Comparison of ENCODE assay signal across 7 cellular contexts in genomic region chr5:178589180-178590140, GRCh38. TPM values are rescaled to one million over a fixed set of nuclear protein-coding genes. Genes with fewer than 3 reads are reported as not detected.
DNase-seq lines count a peak whose midpoint lies in the region; ATAC-seq and TF ChIP-seq lines count a peak whose summit lies in the region.

No MANE protein-coding gene starts in this region.

- peaks cover 0 to 6% of the 10 kb centered on the region in 2 donors for H3K9me3 ChIP-seq in lung (ENCODE audit: control insufficient read depth in 2 of 2, insufficient read depth in 1 of 2, low read length in 1 of 2)
- no peaks in the 10 kb centered on the region for H3K9me3 ChIP-seq in vagina

- peak; percentile 1 for TF ChIP-seq CTCF in lung (IDR thresholded peaks at IDR 0.05; ENCODE audit: control extremely low read depth, extremely low read depth)
- no peak for TF ChIP-seq CTCF in vagina (IDR thresholded peaks at IDR 0.05)

- WGBS in lung, 2 donors = 9 to 12% methylated on average over 64 to 91 of the region's 91 CpGs

- ATAC-seq in GM19397 (IDR thresholded peaks at IDR 0.05; ENCODE audit: unreplicated experiment) = peak; percentile 33
- no peak for ATAC-seq in lung (ENCODE audit: insufficient read depth, low FRiP score)
- ATAC-seq in HG03469 (IDR thresholded peaks at IDR 0.05; ENCODE audit: unreplicated experiment) = no peak

- H3K4me3 ChIP-seq in lung (peak overlapping the region; percentile 36), vagina (peak overlapping the region; percentile 46 to 50)

- H3K27me3 ChIP-seq in lung (ENCODE audit: control insufficient read depth, insufficient read depth) (no peaks in the 10 kb centered on the region), vagina (no peaks in the 10 kb centered on the region)

- DNase-seq in NCI-H69 (lab: John Stamatoyannopoulos, UW) (peak; percentile 62), dermis blood vessel endothelial cell (peak; percentile 63), lung (ENCODE audit: low spot score) (no peak), vagina (ENCODE audit: extremely low spot score in 2 of 2) (no peak), NCI-H1417 treated with DMSO at 0.1 percent for 48 hours (lab: John Stamatoyannopoulos, UW) (no peak)

- no peak for TF ChIP-seq POLR2A in vagina (IDR thresholded peaks at IDR 0.05)

- H3K4me1 ChIP-seq in lung (ENCODE audit: control insufficient read depth in 2 of 2, insufficient read depth in 2 of 2, low read length in 2 of 2) (peaks cover 0 to 12% of the 10 kb centered on the region in 2 donors), vagina (peaks cover 25% of the 10 kb centered on the region)

- intact Hi-C loops in vagina (cut with DNase I) = no loop called here

- H3K27ac ChIP-seq in lung (ENCODE audit: low read depth in 1 of 2, low read length in 1 of 2) = peak overlapping the region in 1 of 2 donors; percentile 80
- no peak overlapping the region for H3K27ac ChIP-seq in vagina

- H3K36me3 ChIP-seq in lung (ENCODE audit: control insufficient read depth in 2 of 2, insufficient read depth in 2 of 2, low read length in 2 of 2) (peaks cover 0 to 2% of the 10 kb centered on the region in 2 donors), vagina (no peaks in the 10 kb centered on the region)

RNA-seq across cellular contexts. Expression of gene COL23A1, which starts 0.7 kb away (rescaled TPM):
- 0.09 and 0.17 TPM in 2 replicates for total RNA-seq in dermis blood vessel endothelial cell
- 1 to 10 TPM; 1.5 to 4.4 TPM for total RNA-seq in lung
- 1 to 10 TPM in 1 of 2 donors, under 1 TPM in 1; 0.76 to 1.1 TPM for polyA plus RNA-seq in lung
- 3.7 TPM for total RNA-seq in vagina

RNA-seq across cellular contexts. Expression of gene CLK4, which starts 37.4 kb away (rescaled TPM):
- total RNA-seq in dermis blood vessel endothelial cell = 18.2 and 26.7 TPM in 2 replicates
- 10 to 100 TPM; 21.8 to 85.7 TPM for total RNA-seq in lung
- 10 to 100 TPM; 12.6 to 35.2 TPM for polyA plus RNA-seq in lung
- 31.9 TPM for total RNA-seq in vagina

Comparison
In these comparisons a context has a peak if more than half of its experiments do, and no peak if none do; other contexts are left out.
1. DNase-seq: peak in NCI-H69 (single experiment) and dermis blood vessel endothelial cell (single experiment); none in lung (single experiment), vagina (0 of 2) and NCI-H1417 treated with DMSO at 0.1 percent for 48 hours (single experiment).